9 cellular contexts compared by ENCODE assay signal in genomic region chr6:4125933-4126864, GRCh38. TPM values are rescaled to one million over a fixed set of nuclear protein-coding genes. Genes with fewer than 3 reads are reported as not detected.
DNase-seq lines count a peak whose midpoint lies in the region; ATAC-seq and TF ChIP-seq lines count a peak whose summit lies in the region.
"Had no signal": no experiment of that assay in that cellular context is flagged by ENCODE, and none has a peak within 500 bp of the region (broad histone marks: within the 10 kb centered on the region; RNA-seq: fewer than 3 reads in every experiment).

No MANE protein-coding gene starts in this region.

- peak overlapping the region; percentile 41 for H3K4me2 ChIP-seq in hepatocyte
- H3K4me2 ChIP-seq: BLaER1 treated with 17β-estradiol and CSF1 and Interleukin-3, amounts not matched to agents 10 nM and 100 nM had no signal

- H3K9me3 ChIP-seq in adrenal gland (replicated peaks in 1 of 3): no peaks in the 10 kb centered on the region
- no peaks in the 10 kb centered on the region for H3K9me3 ChIP-seq in hepatocyte (ENCODE audit: low read depth)
- no peaks in the 10 kb centered on the region for H3K9me3 ChIP-seq in subcutaneous abdominal adipose tissue (ENCODE audit: control insufficient read depth in 5 of 5, low read length in 5 of 5)

- H4K20me1 ChIP-seq in hepatocyte (ENCODE audit: insufficient read depth, poor library complexity, severe bottlenecking): no peaks in the 10 kb centered on the region
- H4K20me1 ChIP-seq: BLaER1 treated with 17β-estradiol and CSF1 and Interleukin-3, amounts not matched to agents 10 nM and 100 nM had no signal

- H3K36me3 ChIP-seq in adrenal gland (replicated peaks in 1 of 2) (peaks cover 0 to 89% of the 10 kb centered on the region in 2 donors), hepatocyte (replicated peaks; ENCODE audit: insufficient read depth, low read depth) (no peaks in the 10 kb centered on the region), subcutaneous abdominal adipose tissue (ENCODE audit: control insufficient read depth in 5 of 5, insufficient read depth in 5 of 5, low read length in 5 of 5) (peaks cover 56 to 84% (median 66%) of the 10 kb centered on the region in 5 donors)

- H3K4me1 ChIP-seq in adrenal gland (replicated peaks in 1 of 2) (peaks cover 7 to 11% of the 10 kb centered on the region in 2 donors), hepatocyte (ENCODE audit: insufficient read depth) (peaks cover 15% of the 10 kb centered on the region), subcutaneous abdominal adipose tissue (ENCODE audit: control insufficient read depth in 5 of 5, insufficient read depth in 5 of 5, low read length in 5 of 5) (peaks cover 0 to 12% (median 10%) of the 10 kb centered on the region in 5 donors)
- H3K4me1 ChIP-seq: BLaER1 treated with 17β-estradiol and CSF1 and Interleukin-3, amounts not matched to agents 10 nM and 100 nM had no signal

- H3K27me3 ChIP-seq in adrenal gland: no peaks in the 10 kb centered on the region
- H3K27me3 ChIP-seq in hepatocyte: no peaks in the 10 kb centered on the region
- H3K27me3 ChIP-seq in subcutaneous abdominal adipose tissue (ENCODE audit: control insufficient read depth in 5 of 5, insufficient read depth in 4 of 5, low read length in 5 of 5): no peaks in the 10 kb centered on the region
- H3K27me3 ChIP-seq: BLaER1 treated with 17β-estradiol and CSF1 and Interleukin-3, amounts not matched to agents 10 nM and 100 nM had no signal

- H2AFZ ChIP-seq in hepatocyte: no peak overlapping the region

- H3K27ac ChIP-seq in adrenal gland: peak overlapping the region in 3 of 5 donors; percentile 2 to 73 (median 63)
- H3K27ac ChIP-seq in hepatocyte: peak overlapping the region; percentile 67
- H3K27ac ChIP-seq in subcutaneous abdominal adipose tissue (ENCODE audit: low read depth, low read length): peak overlapping the region; percentile 73
- H3K27ac ChIP-seq: BLaER1 treated with 17β-estradiol and CSF1 and Interleukin-3, amounts not matched to agents 10 nM and 100 nM had no signal

- peak overlapping the region; percentile 33 for H3K27ac Mint-ChIP-seq in activated naive CD4-positive, alpha-beta T cell treated with anti-CD3 and anti-CD28 coated beads for 36 hours
- H3K27ac Mint-ChIP-seq in activated naive CD4-positive, alpha-beta T cell treated with anti-CD3 and anti-CD28 coated beads, Interleukin-2, amount 10 ng/mL, durations not matched to agents 7 days and 5 days: no peak overlapping the region

- no peak for ATAC-seq in GM18502 (IDR thresholded peaks at IDR 0.05; ENCODE audit: poor library complexity, unreplicated experiment)

- CTCF ChIA-PET in activated naive CD4-positive, alpha-beta T cell treated with anti-CD3 and anti-CD28 coated beads for 36 hours (lab: Charles Lee): interaction anchor here (0.7 kb wide), 1 partner anchor 29 kb away, joined by 3 read pairs; no protein-coding TSS in a partner anchor
- CTCF ChIA-PET in activated naive CD4-positive, alpha-beta T cell treated with anti-CD3 and anti-CD28 coated beads, Interleukin-2, amount 10 ng/mL, durations not matched to agents 7 days and 5 days (lab: Charles Lee): interaction anchor here (0.9 kb wide), 1 partner anchor 9 kb away, joined by 3 read pairs; the partner anchor contains the start of gene ECI2

- peaks cover 3% of the 10 kb centered on the region for H3K4me1 Mint-ChIP-seq in activated naive CD4-positive, alpha-beta T cell treated with anti-CD3 and anti-CD28 coated beads for 36 hours (ENCODE audit: low read depth)
- no peaks in the 10 kb centered on the region for H3K4me1 Mint-ChIP-seq in activated naive CD4-positive, alpha-beta T cell treated with anti-CD3 and anti-CD28 coated beads, Interleukin-2, amount 10 ng/mL, durations not matched to agents 7 days and 5 days

- TF ChIP-seq POLR2A in adrenal gland (IDR thresholded peaks at IDR 0.05): no peak

- H3K4me3 ChIP-seq in adrenal gland: no peak overlapping the region
- no peak overlapping the region for H3K4me3 ChIP-seq in hepatocyte
- H3K4me3 ChIP-seq in subcutaneous abdominal adipose tissue (ENCODE audit: low read depth in 1 of 5, low read length in 5 of 5): no peak overlapping the region
- H3K4me3 ChIP-seq: BLaER1 treated with 17β-estradiol and CSF1 and Interleukin-3, amounts not matched to agents 10 nM and 100 nM had no signal

- intact Hi-C loops in activated naive CD4-positive, alpha-beta T cell treated with anti-CD3 and anti-CD28 coated beads for 36 hours (cut with micrococcal nuclease): no loop called here
- intact Hi-C loops in adrenal gland (cut with DNase I): loop anchor here in 1 of 2 donors (5.0 kb wide), 1 partner anchor 79 kb away; no protein-coding TSS in a partner anchor

- 68 to 76% (median 75%) methylated on average over 8 of the region's 8 CpGs for WGBS in adrenal gland, 4 donors
- WGBS in hepatocyte (ENCODE audit: low lambda C conversion rate, missing lambda C conversion rate): 67% methylated on average over 8 of the region's 8 CpGs

- peak overlapping the region in 2 of 5 donors; percentile 20 to 31 for H3K9ac ChIP-seq in subcutaneous abdominal adipose tissue (ENCODE audit: low read length in 5 of 5)
- H3K9ac ChIP-seq: BLaER1 treated with 17β-estradiol and CSF1 and Interleukin-3, amounts not matched to agents 10 nM and 100 nM had no signal

- no peaks in the 10 kb centered on the region for H3K9me2 ChIP-seq in hepatocyte (replicated peaks; ENCODE audit: insufficient read depth)

- DNase-seq in activated naive CD4-positive, alpha-beta T cell treated with anti-CD3 and anti-CD28 coated beads for 36 hours: no peak
- no peak for DNase-seq in activated naive CD4-positive, alpha-beta T cell treated with anti-CD3 and anti-CD28 coated beads, Interleukin-2, amount 10 ng/mL, durations not matched to agents 7 days and 5 days
- DNase-seq in adrenal gland: peak in 4 of 7 donors; percentile 33 to 53 (median 46)
- peak; percentile 75 for DNase-seq in hepatocyte (ENCODE audit: low spot score)
- DNase-seq in NCI-H1694 treated with DMSO at 0.1 percent for 48 hours (lab: John Stamatoyannopoulos, UW): no peak
- DNase-seq in stimulated activated naive CD4-positive, alpha-beta T cell (lab: John Stamatoyannopoulos, UW): no peak

- H3K4me3 Mint-ChIP-seq in activated naive CD4-positive, alpha-beta T cell treated with anti-CD3 and anti-CD28 coated beads for 36 hours: no peak overlapping the region
- no peak overlapping the region for H3K4me3 Mint-ChIP-seq in activated naive CD4-positive, alpha-beta T cell treated with anti-CD3 and anti-CD28 coated beads, Interleukin-2, amount 10 ng/mL, durations not matched to agents 7 days and 5 days

- no peaks in the 10 kb centered on the region for H3K9me3 Mint-ChIP-seq in activated naive CD4-positive, alpha-beta T cell treated with anti-CD3 and anti-CD28 coated beads for 36 hours
- peaks cover 1% of the 10 kb centered on the region for H3K9me3 Mint-ChIP-seq in activated naive CD4-positive, alpha-beta T cell treated with anti-CD3 and anti-CD28 coated beads, Interleukin-2, amount 10 ng/mL, durations not matched to agents 7 days and 5 days

- H3K27me3 Mint-ChIP-seq in activated naive CD4-positive, alpha-beta T cell treated with anti-CD3 and anti-CD28 coated beads for 36 hours (ENCODE audit: low read depth): no peaks in the 10 kb centered on the region
- no peaks in the 10 kb centered on the region for H3K27me3 Mint-ChIP-seq in activated naive CD4-positive, alpha-beta T cell treated with anti-CD3 and anti-CD28 coated beads, Interleukin-2, amount 10 ng/mL, durations not matched to agents 7 days and 5 days

- peaks cover 39% of the 10 kb centered on the region for H3K36me3 Mint-ChIP-seq in activated naive CD4-positive, alpha-beta T cell treated with anti-CD3 and anti-CD28 coated beads for 36 hours (ENCODE audit: low read depth)
- peaks cover 47% of the 10 kb centered on the region for H3K36me3 Mint-ChIP-seq in activated naive CD4-positive, alpha-beta T cell treated with anti-CD3 and anti-CD28 coated beads, Interleukin-2, amount 10 ng/mL, durations not matched to agents 7 days and 5 days

- peaks cover 6% of the 10 kb centered on the region for H3K79me2 ChIP-seq in hepatocyte

- TF ChIP-seq CTCF in adrenal gland (IDR thresholded peaks at IDR 0.05) (peak in 5 of 6 experiments; percentile 40 to 57 (median 53)), hepatocyte (IDR thresholded peaks at IDR 0.05; ENCODE audit: poor library complexity) (peak; percentile 30)

RNA-seq across cellular contexts. Expression of gene ECI2, which starts 9.2 kb away (rescaled TPM):
- total RNA-seq in activated naive CD4-positive, alpha-beta T cell treated with anti-CD3 and anti-CD28 coated beads for 36 hours: 10 to 100 TPM; 30.7 to 32.7 TPM
- total RNA-seq in adrenal gland: 100 to 1,000 TPM; 121 to 337 (median 158) TPM
- polyA plus RNA-seq in adrenal gland: 100 to 1,000 TPM in 1 of 3 donors, 10 to 100 TPM in 2; 40.1 to 255 (median 76.1) TPM
- total RNA-seq in hepatocyte: 102 and 103 TPM in 2 replicates
- polyA plus RNA-seq in hepatocyte: 114 TPM in 2 replicates

RNA-seq across cellular contexts. Expression of gene FAM217A, which starts 47.3 kb away (rescaled TPM):
- total RNA-seq in activated naive CD4-positive, alpha-beta T cell treated with anti-CD3 and anti-CD28 coated beads for 36 hours: not detected
- total RNA-seq in adrenal gland (not detected), hepatocyte (not detected in 2 replicates)
- polyA plus RNA-seq in adrenal gland (not detected), hepatocyte (not detected in 2 replicates)

Comparison
In these comparisons a context has a peak if more than half of its experiments do, and no peak if none do; other contexts are left out.
1. DNase-seq: peak in adrenal gland (4 of 7) and hepatocyte (single experiment); none in activated naive CD4-positive, alpha-beta T cell treated with anti-CD3 and anti-CD28 coated beads for 36 hours (single experiment), activated naive CD4-positive, alpha-beta T cell treated with anti-CD3 and anti-CD28 coated beads, Interleukin-2, amount 10 ng/mL, durations not matched to agents 7 days and 5 days (single experiment), NCI-H1694 treated with DMSO at 0.1 percent for 48 hours (single experiment) and stimulated activated naive CD4-positive, alpha-beta T cell (0 of 6).
2. Peak in every context shown above with its lines, with median percentiles within 50 percentile points of each other: H3K27ac ChIP-seq.